ENCODE assay signal across 18 cellular contexts in genomic region chr17:76900723-76901122, GRCh38. TPM values are rescaled to one million over a fixed set of nuclear protein-coding genes. Genes with fewer than 3 reads are reported as not detected.
DNase-seq lines count a peak whose midpoint lies in the region; ATAC-seq, FAIRE-seq and TF ChIP-seq lines count a peak whose summit lies in the region.
"Had no signal": no experiment of that assay in that cellular context is flagged by ENCODE, and none has a peak within 500 bp of the region (broad histone marks: within the 10 kb centered on the region; RNA-seq: fewer than 3 reads in every experiment).

No MANE protein-coding gene starts in this region.

- peak overlapping the region in 8 of 11 experiments; percentile 30 to 82 (median 61); a peak in 15 of 22 replicates for H3K4me2 ChIP-seq in BLaER1 treated with 17β-estradiol and CSF1 and Interleukin-3, amounts not matched to agents 10 nM and 100 nM
- H3K4me2 ChIP-seq in H1 (ENCODE audit: insufficient read depth in 1 of 2, low read depth in 2 of 2, low read length in 2 of 2) = no peak overlapping the region
- H3K4me2 ChIP-seq: KMS-11 had no signal

- H3K4me3 ChIP-seq in BLaER1 treated with 17β-estradiol and CSF1 and Interleukin-3, amounts not matched to agents 10 nM and 100 nM = no peak overlapping the region
- H3K4me3 ChIP-seq in HEK293 (ENCODE audit: low read depth, low read length) = no peak overlapping the region
- no peak overlapping the region for H3K4me3 ChIP-seq in H1 (ENCODE audit: extremely low read depth in 1 of 4, insufficient read depth in 2 of 4, low read depth in 3 of 4, low read length in 4 of 4)
- H3K4me3 ChIP-seq: GM23248 had no signal

- 0 out of 2 replicates have a peak overlapping the region, but pooled peaks have one; percentile 65 for H2AK5ac ChIP-seq in H1 (ENCODE audit: low read depth, low read length)

- FAIRE-seq in H1 (lab: Jason Lieb, UNC) (no peak), urothelium cell line (lab: Jason Lieb, UNC) (peak; percentile 99)
- FAIRE-seq: A204.1, H54 had no signal

- no peak for TF ChIP-seq EP300 in H1 (IDR thresholded peaks at IDR 0.05; ENCODE audit: borderline replicate concordance in 1 of 2, low read depth in 2 of 2, low read length in 2 of 2)

- DNase-seq in H1 (ENCODE audit: low read depth in 1 of 2, low spot score in 2 of 2) (no peak), urothelium cell line (ENCODE audit: low spot score) (no peak), cardiac septum (ENCODE audit: low spot score) (no peak), NCI-H82 treated with DMSO at 0.1 percent for 48 hours (lab: John Stamatoyannopoulos, UW; ENCODE audit: unreplicated experiment) (no peak)
- DNase-seq: ACHN; BE2C; CD4-positive, alpha-beta memory T cell; DMS153; GF-D8; GM23248 had no signal

- ATAC-seq in GM18873 (IDR thresholded peaks at IDR 0.05; ENCODE audit: low FRiP score, unreplicated experiment) = no peak
- ATAC-seq: HCT116 had no signal

- CTCF ChIA-PET in HEK293 (lab: Yijun Ruan, JAX) = no interaction called here
- CTCF ChIA-PET in H1 (lab: Charles Lee; ENCODE audit: partially characterized antibody) = interaction anchor here (1.7 kb wide), 1 partner anchor 13 kb away, joined by 5 read pairs; no protein-coding TSS in a partner anchor

- peak overlapping the region; percentile 79 for H4K91ac ChIP-seq in H1 (replicated peaks; ENCODE audit: insufficient read length, low read length)

- no peak overlapping the region for H2BK120ac ChIP-seq in H1 (replicated peaks; ENCODE audit: low read depth, low read length)

- H3K27me3 ChIP-seq in BLaER1 treated with 17β-estradiol and CSF1 and Interleukin-3, amounts not matched to agents 10 nM and 100 nM = no peaks in the 10 kb centered on the region
- H3K27me3 ChIP-seq in H1 (replicated peaks in 1 of 4; ENCODE audit: control insufficient read depth in 3 of 4, extremely low read depth in 1 of 4, insufficient read depth in 3 of 4, low read length in 3 of 4) = peaks cover 0 to 2% (median 0%) of the 10 kb centered on the region in 4 experiments; a peak in 1 of 7 replicates
- H3K27me3 ChIP-seq: BE2C had no signal

- 0 out of 22 replicates have a peak, but pooled peaks cover 0 to under 1% (median 0%) of the 10 kb centered on the region in 11 experiments for H3K9me3 ChIP-seq in BLaER1 treated with 17β-estradiol and CSF1 and Interleukin-3, amounts not matched to agents 10 nM and 100 nM (replicated peaks in 1 of 11)
- H3K9me3 ChIP-seq in HEK293 (ENCODE audit: control insufficient read depth, insufficient read depth, low read depth, low read length) = no peaks in the 10 kb centered on the region
- H3K9me3 ChIP-seq in H1 (ENCODE audit: insufficient read depth in 2 of 2, low read depth in 1 of 2, low read length in 1 of 2) = peaks cover 0 to 2% of the 10 kb centered on the region in 2 experiments; a peak in 1 of 4 replicates
- H3K9me3 ChIP-seq: BE2C had no signal

- WGBS in H1 (ENCODE audit: extremely low coverage in 1 of 2, insufficient coverage in 1 of 2, insufficient read length in 1 of 2, insufficient replicate concordance in 2 of 2, low coverage in 1 of 2, low lambda C conversion rate in 2 of 2, missing lambda C conversion rate in 1 of 2), 2 experiments = 93% methylated on average over 8 of the region's 8 CpGs; no CpG with 5 or more reads in 1 of the 2 experiments

- no peak overlapping the region for H3K18ac ChIP-seq in H1 (ENCODE audit: extremely low read depth, low read length)

- H3K23ac ChIP-seq in H1 (ENCODE audit: insufficient read length) = no peak overlapping the region

- POLR2A ChIA-PET in HEK293 (lab: Yijun Ruan, JAX) (no interaction called here), H1 (lab: Charles Lee; ENCODE audit: partially characterized antibody) (no interaction called here)

- peaks cover 0 to 30% (median 24%) of the 10 kb centered on the region in 10 experiments; a peak in 17 of 20 replicates for H3K4me1 ChIP-seq in BLaER1 treated with 17β-estradiol and CSF1 and Interleukin-3, amounts not matched to agents 10 nM and 100 nM
- peaks cover 6% of the 10 kb centered on the region for H3K4me1 ChIP-seq in HEK293 (ENCODE audit: control insufficient read depth, insufficient read depth, low read length)
- peaks cover 0 to 1% (median 0%) of the 10 kb centered on the region in 4 experiments; a peak in 1 of 7 replicates for H3K4me1 ChIP-seq in H1 (replicated peaks in 1 of 4; ENCODE audit: control insufficient read depth in 3 of 4, insufficient read depth in 4 of 4, low read length in 3 of 4)

- intact Hi-C loops in cardiac septum (cut with DNase I) = no loop called here

- no peak overlapping the region for H2BK12ac ChIP-seq in H1 (ENCODE audit: low read depth, low read length)

- peaks cover 0 to 87% (median 64%) of the 10 kb centered on the region in 11 experiments; a peak in 16 of 22 replicates for H3K36me3 ChIP-seq in BLaER1 treated with 17β-estradiol and CSF1 and Interleukin-3, amounts not matched to agents 10 nM and 100 nM
- H3K36me3 ChIP-seq in HEK293 (ENCODE audit: control insufficient read depth in 2 of 2, insufficient read depth in 1 of 2, low read length in 2 of 2) = no peaks in the 10 kb centered on the region
- no peaks in the 10 kb centered on the region; a peak in 1 of 8 replicates for H3K36me3 ChIP-seq in H1 (ENCODE audit: control insufficient read depth in 2 of 4, insufficient read depth in 4 of 4, low read length in 3 of 4)

- H4K5ac ChIP-seq in H1 (ENCODE audit: insufficient read length, low read depth, low read length) = no peak overlapping the region

- TF ChIP-seq CTCF in HEK293 (tag by site-specific recombination; IDR thresholded peaks at IDR 0.05) = no peak
- TF ChIP-seq CTCF in H1 (IDR thresholded peaks at IDR 0.05; ENCODE audit: control extremely low read depth in 1 of 3, insufficient read depth in 1 of 3, low read depth in 1 of 3, low read length in 3 of 3) = no peak

- H3K27ac ChIP-seq in BLaER1 treated with 17β-estradiol and CSF1 and Interleukin-3, amounts not matched to agents 10 nM and 100 nM = no peak overlapping the region
- H3K27ac ChIP-seq in HEK293 (ENCODE audit: extremely low read depth, low read depth, low read length) = no peak overlapping the region
- no peak overlapping the region for H3K27ac ChIP-seq in H1 (ENCODE audit: low read depth, low read length)
- H3K27ac ChIP-seq: GM23248, KMS-11 had no signal

- H3K9ac ChIP-seq in BLaER1 treated with 17β-estradiol and CSF1 and Interleukin-3, amounts not matched to agents 10 nM and 100 nM = peak overlapping the region in 3 of 11 experiments; percentile 16 to 51 (median 47); a peak in 2 of 22 replicates
- no peak overlapping the region; a peak in 1 of 7 replicates for H3K9ac ChIP-seq in H1 (replicated peaks in 1 of 4; ENCODE audit: extremely low read depth in 1 of 4, low read depth in 3 of 4, low read length in 3 of 4)
- H3K9ac ChIP-seq: GM23248, KMS-11 had no signal

- H3K4ac ChIP-seq in H1 (replicated peaks; ENCODE audit: insufficient read length, low read depth, low read length) = no peak overlapping the region

- H4K20me1 ChIP-seq in BLaER1 treated with 17β-estradiol and CSF1 and Interleukin-3, amounts not matched to agents 10 nM and 100 nM = peaks cover 0 to 74% (median 47%) of the 10 kb centered on the region in 11 experiments; a peak in 16 of 22 replicates
- peaks cover 0 to 4% of the 10 kb centered on the region in 2 experiments for H4K20me1 ChIP-seq in H1 (replicated peaks in 1 of 2; ENCODE audit: control insufficient read depth in 1 of 2, insufficient read depth in 2 of 2, low read length in 2 of 2)

- H2BK15ac ChIP-seq in H1 (ENCODE audit: low read length) = 0 out of 2 replicates have a peak overlapping the region, but pooled peaks have one; percentile 81

- no peak overlapping the region for H2AFZ ChIP-seq in H1 (ENCODE audit: low read length)
- H2AFZ ChIP-seq: GM23248 had no signal

- H3K56ac ChIP-seq in H1 (replicated peaks; ENCODE audit: insufficient read length, low read depth, low read length) = no peak overlapping the region

- H3K79me2 ChIP-seq in H1 (ENCODE audit: control insufficient read depth in 1 of 2, insufficient read depth in 2 of 2, low read length in 2 of 2) = no peaks in the 10 kb centered on the region

- H3K23me2 ChIP-seq in H1 (ENCODE audit: low read depth, low read length) = peaks cover 2% of the 10 kb centered on the region; the same call in 1 of the 2 replicates

- no peak for TF ChIP-seq RAD21 in H1 (IDR thresholded peaks at IDR 0.05 in 1 of 2, conservative IDR thresholded peaks at IDR 0.05 in 1 of 2; ENCODE audit: low read depth in 2 of 2, low read length in 2 of 2)

- H4K8ac ChIP-seq in H1 (ENCODE audit: extremely low read depth, insufficient read depth, low read length) = peak overlapping the region; percentile 75; the same call in 1 of the 2 replicates

- no peak overlapping the region for H2BK20ac ChIP-seq in H1 (ENCODE audit: low read length)

- H3K14ac ChIP-seq in H1 (ENCODE audit: insufficient read length) = no peak overlapping the region

- no peak for TF ChIP-seq POLR2A in H1 (IDR thresholded peaks at IDR 0.05; ENCODE audit: control extremely low read depth in 1 of 2, low read depth in 2 of 2, low read length in 2 of 2)

- H3K79me1 ChIP-seq in H1 (ENCODE audit: low read depth, low read length) = no peaks in the 10 kb centered on the region

- no peak overlapping the region; the same call in 1 of the 2 replicates for H2BK5ac ChIP-seq in H1 (ENCODE audit: low read depth, low read length)

TF ChIP-seq in HEK293, 187 proteins besides CTCF, POLR2A, EP300 and RAD21 (continues in another document):
- no peak for TF ChIP-seq ZNF133 (tag by site-specific recombination; IDR thresholded peaks at IDR 0.05)

TF ChIP-seq in H1, 55 proteins besides CTCF, POLR2A, EP300 and RAD21 (continues in another document):
- TF ChIP-seq SP1 (IDR thresholded peaks at IDR 0.05; ENCODE audit: low read depth, low read length) (no peak), NANOG (IDR thresholded peaks at IDR 0.05; ENCODE audit: insufficient read depth, low read depth, low read length, poor library complexity, severe bottlenecking) (no peak), CBX5 (IDR thresholded peaks at IDR 0.05; ENCODE audit: low read depth, low read length) (no peak), SP4 (IDR thresholded peaks at IDR 0.05; ENCODE audit: low read length) (no peak), CREB1 (IDR thresholded peaks at IDR 0.05) (no peak), JUN (IDR thresholded peaks at IDR 0.05; ENCODE audit: low read depth, low read length) (no peak)

RNA-seq across cellular contexts. Expression of gene MGAT5B, which starts 32.5 kb away (rescaled TPM):
- 8.2 and 9.3 TPM in 2 replicates for total RNA-seq in H1 (2021; fragmentation: NEBNext Ultra II Directional; extraction: Animal tissue kit (Norgen Biotek cat#: 25700))
- polyA plus RNA-seq in H1 (2011; rRNA removed) = 7.9 and 12.7 TPM in 2 replicates
- polyA plus RNA-seq in H1 (2011; cell fraction: cytosol; rRNA removed) = 5.2 TPM
- polyA plus RNA-seq in H1 (2011; cell fraction: nucleus; rRNA removed) = 21.5 TPM
- polyA plus RNA-seq in H1 (2012, experiment 1 of 2) = 5.2 to 9.6 TPM (median 8.1 TPM) in 4 replicates
- polyA plus RNA-seq in H1 (2012, experiment 2 of 2) = 5.1 TPM
- 7.4 TPM for polyA plus RNA-seq in H1 (2013, experiment 1 of 2)
- polyA plus RNA-seq in H1 (2013, experiment 2 of 2) = 7.1 TPM
- 2.6 and 3.8 TPM in 2 replicates for polyA minus RNA-seq in H1 (2011; rRNA and poly(A)+ RNA removed)
- polyA minus RNA-seq in H1 (2011; cell fraction: cytosol; rRNA and poly(A)+ RNA removed) = 3.1 TPM
- 12.0 TPM for polyA minus RNA-seq in H1 (2011; cell fraction: nucleus; rRNA and poly(A)+ RNA removed)
- total RNA-seq in cardiac septum = 0.13 TPM
- polyA plus RNA-seq: CD14-positive monocyte had no signal

Comparison
In these comparisons a context has a peak if more than half of its experiments do, and no peak if none do; other contexts are left out.
1. H3K4me2 ChIP-seq: peak in BLaER1 treated with 17β-estradiol and CSF1 and Interleukin-3, amounts not matched to agents 10 nM and 100 nM (8 of 11); none in H1 (0 of 2).